ENCODE assay signal across 9 cellular contexts in the genomic region with DNA sequence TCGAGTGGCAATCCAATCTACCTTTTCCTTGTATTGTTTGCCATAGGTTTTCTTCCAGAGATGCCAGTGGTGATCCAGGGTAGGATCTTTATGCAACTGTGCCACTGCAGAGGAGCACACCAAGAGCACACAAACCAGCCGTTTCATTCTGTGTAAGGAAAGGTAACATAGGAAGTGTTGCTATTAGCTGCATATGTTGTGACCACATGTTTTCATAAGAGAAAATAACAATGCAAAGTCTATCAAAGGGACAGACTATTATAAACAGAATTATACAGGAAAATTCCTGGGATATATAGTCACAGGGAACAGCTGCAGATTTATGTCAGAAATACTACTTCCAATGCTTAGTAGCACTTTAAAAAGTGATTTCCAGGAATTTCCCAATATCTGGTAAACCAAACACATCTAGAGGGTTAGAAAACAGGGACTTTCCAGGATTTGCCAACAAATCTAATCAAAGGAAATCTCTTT. TPM values are rescaled to one million over a fixed set of nuclear protein-coding genes. Genes with fewer than 3 reads are reported as not detected.
DNase-seq lines count a peak whose midpoint lies in the region; ATAC-seq and TF ChIP-seq lines count a peak whose summit lies in the region.
"Had no signal": no experiment of that assay in that cellular context is flagged by ENCODE, and none has a peak within 500 bp of the region (broad histone marks: within the 10 kb centered on the region; RNA-seq: fewer than 3 reads in every experiment).

No MANE protein-coding gene starts in this region.

- H3K27me3 ChIP-seq in SK-N-SH (ENCODE audit: insufficient read depth): no peaks in the 10 kb centered on the region

- H3K4me3 Mint-ChIP-seq in stimulated activated effector memory CD8-positive, alpha-beta T cell treated with anti-CD3 and anti-CD28 coated beads, Interleukin-12 subunit alpha, Interleukin-12 subunit beta, amount 100 ng/mL, for 72 hours: peak overlapping the region; percentile 83

- H3K36me3 Mint-ChIP-seq in stimulated activated effector memory CD8-positive, alpha-beta T cell treated with anti-CD3 and anti-CD28 coated beads, Interleukin-12 subunit alpha, Interleukin-12 subunit beta, amount 100 ng/mL, for 72 hours: peaks cover 19% of the 10 kb centered on the region

- peak overlapping the region; percentile 56 to 91 for H3K27ac ChIP-seq in SK-N-SH (ENCODE audit: low read depth in 2 of 2, low read length in 1 of 2)
- H3K27ac ChIP-seq: C4-2B had no signal

- POLR2A ChIA-PET in SK-N-SH (lab: Yijun Ruan, JAX): no interaction called here

- H3K9me3 Mint-ChIP-seq in stimulated activated effector memory CD8-positive, alpha-beta T cell treated with anti-CD3 and anti-CD28 coated beads, Interleukin-12 subunit alpha, Interleukin-12 subunit beta, amount 100 ng/mL, for 72 hours: no peaks in the 10 kb centered on the region

- peaks cover 0 to 5% of the 10 kb centered on the region in 2 experiments; a peak in 2 of 4 replicates for H3K4me1 ChIP-seq in SK-N-SH (ENCODE audit: control insufficient read depth in 1 of 2, insufficient read depth in 2 of 2, low read depth in 1 of 2, low read length in 1 of 2)

- H3K27ac Mint-ChIP-seq in stimulated activated effector memory CD8-positive, alpha-beta T cell treated with anti-CD3 and anti-CD28 coated beads, Interleukin-12 subunit alpha, Interleukin-12 subunit beta, amount 100 ng/mL, for 72 hours: peak overlapping the region; percentile 95

- TF ChIP-seq EP300 in SK-N-SH (IDR thresholded peaks at IDR 0.05; ENCODE audit: borderline replicate concordance in 1 of 2, low read depth in 1 of 2, low read length in 1 of 2): no peak

- H3K9me2 ChIP-seq in SK-N-SH: no peaks in the 10 kb centered on the region

- peak overlapping the region; percentile 83; the same call in 1 of the 2 replicates for H2AFZ ChIP-seq in SK-N-SH (ENCODE audit: low read depth)

- no peaks in the 10 kb centered on the region for H4K20me1 ChIP-seq in SK-N-SH (ENCODE audit: insufficient read depth)

- no peaks in the 10 kb centered on the region for H3K79me2 ChIP-seq in SK-N-SH (ENCODE audit: insufficient read depth)

- H3K4me1 Mint-ChIP-seq in stimulated activated effector memory CD8-positive, alpha-beta T cell treated with anti-CD3 and anti-CD28 coated beads, Interleukin-12 subunit alpha, Interleukin-12 subunit beta, amount 100 ng/mL, for 72 hours: peaks cover 53% of the 10 kb centered on the region

- DNase-seq in DMS79 treated with DMSO at 0.1 percent for 48 hours (lab: John Stamatoyannopoulos, UW) (peak; percentile 6), DMS79 (lab: John Stamatoyannopoulos, UW) (no peak), SK-N-SH (no peak), fibroblast of the aortic adventitia (ENCODE audit: low read depth) (peak; percentile 96), HPDE6-E6E7 (ENCODE audit: extremely low spot score) (no peak), NCI-H2081 treated with DMSO at 0.1 percent for 48 hours (lab: John Stamatoyannopoulos, UW) (no peak)
- no peak for DNase-seq in stimulated activated effector memory CD8-positive, alpha-beta T cell treated with anti-CD3 and anti-CD28 coated beads, Interleukin-12 subunit alpha, Interleukin-12 subunit beta, amount 100 ng/mL, for 72 hours (ENCODE audit: low spot score in 2 of 2)
- no peak for DNase-seq in activated CD4-positive, alpha-beta T cell treated with anti-CD3 and anti-CD28 coated beads, Interleukin-2, amount 50 U/mL, for 1 hour

- H3K9ac ChIP-seq in SK-N-SH: no peak overlapping the region

- H3K4me2 ChIP-seq in SK-N-SH: peak overlapping the region; percentile 53

- H3K36me3 ChIP-seq in SK-N-SH (replicated peaks in 1 of 2; ENCODE audit: control insufficient read depth in 1 of 2, insufficient read depth in 2 of 2, low read length in 1 of 2): no peaks in the 10 kb centered on the region

- peak; percentile 61 for ATAC-seq in stimulated activated effector memory CD8-positive, alpha-beta T cell treated with anti-CD3 and anti-CD28 coated beads, Interleukin-12 subunit alpha, Interleukin-12 subunit beta, amount 100 ng/mL, for 72 hours

- peak overlapping the region in 1 of 2 experiments; percentile 10; a peak in 2 of 4 replicates for H3K4me3 ChIP-seq in SK-N-SH (ENCODE audit: low read depth in 2 of 2, low read length in 1 of 2)
- no peak overlapping the region for H3K4me3 ChIP-seq in fibroblast of the aortic adventitia (ENCODE audit: low read depth, low read length)

- CTCF ChIA-PET in SK-N-SH (lab: Yijun Ruan, JAX): interaction anchor here (0.9 kb wide), 1 partner anchor 11 kb away, joined by 5 read pairs; no protein-coding TSS in a partner anchor

- peaks cover 4% of the 10 kb centered on the region for H3F3A ChIP-seq in SK-N-SH (replicated peaks; ENCODE audit: insufficient read depth)

- TF ChIP-seq CTCF in SK-N-SH (IDR thresholded peaks at IDR 0.05) (no peak), fibroblast of the aortic adventitia (IDR thresholded peaks at IDR 0.05; ENCODE audit: insufficient read depth, low read length) (no peak)

- no peak for TF ChIP-seq RAD21 in SK-N-SH (IDR thresholded peaks at IDR 0.05; ENCODE audit: low read length)

- 26% methylated on average over 2 of the region's 2 CpGs for WGBS in SK-N-SH (ENCODE audit: low lambda C conversion rate)

- H3K9me3 ChIP-seq in SK-N-SH: no peaks in the 10 kb centered on the region

TF ChIP-seq in SK-N-SH, 30 proteins besides CTCF, POLR2A, EP300 and RAD21:
- TF ChIP-seq POLR2AphosphoS5 (IDR thresholded peaks at IDR 0.05; ENCODE audit: low read depth, low read length) (no peak), FOSL2 (IDR thresholded peaks at IDR 0.05; ENCODE audit: borderline replicate concordance, low read depth) (peak; percentile 3; the same call in 1 of the 2 replicates), TEAD4 (IDR thresholded peaks at IDR 0.05; ENCODE audit: borderline replicate concordance, insufficient read depth) (0 out of 2 replicates have a peak, but pooled peaks have one; percentile 3)

RNA-seq across cellular contexts. Expression of gene CTSS, which starts 0.9 kb away (rescaled TPM):
- 1.4 and 2.3 TPM in 2 replicates for polyA plus RNA-seq in SK-N-SH (2012; rRNA removed)
- 2.5 and 2.8 TPM in 2 replicates for polyA plus RNA-seq in SK-N-SH (2012; cell fraction: cytosol; rRNA removed)
- polyA plus RNA-seq in SK-N-SH (2012; cell fraction: nucleus; rRNA removed): 0.76 and 1.5 TPM in 2 replicates
- total RNA-seq in fibroblast of the aortic adventitia (ENCODE audit: low replicate concordance): 2.3 and 31.6 TPM in 2 replicates

RNA-seq across cellular contexts. Expression of gene CTSK, which starts 43.4 kb away (rescaled TPM):
- polyA plus RNA-seq in SK-N-SH (2012; rRNA removed): 6.3 and 7.9 TPM in 2 replicates
- polyA plus RNA-seq in SK-N-SH (2012; cell fraction: cytosol; rRNA removed): 2.5 and 3.1 TPM in 2 replicates
- polyA plus RNA-seq in SK-N-SH (2012; cell fraction: nucleus; rRNA removed): 41.3 and 46.2 TPM in 2 replicates
- total RNA-seq in fibroblast of the aortic adventitia (ENCODE audit: low replicate concordance): 547 and 1,513 TPM in 2 replicates

RNA-seq across cellular contexts. Expression of gene HORMAD1, which starts 44.0 kb away (rescaled TPM):
- polyA plus RNA-seq in SK-N-SH (2012; rRNA removed): not detected in 2 replicates
- polyA plus RNA-seq in SK-N-SH (2012; cell fraction: cytosol; rRNA removed): not detected in 2 replicates
- polyA plus RNA-seq in SK-N-SH (2012; cell fraction: nucleus; rRNA removed): 0.04 TPM in 1 of 2 replicates, not detected in the other
- total RNA-seq in fibroblast of the aortic adventitia (ENCODE audit: low replicate concordance): not detected in 2 replicates

Comparison
In these comparisons a context has a peak if more than half of its experiments do, and no peak if none do; other contexts are left out.
1. DNase-seq: peak in DMS79 treated with DMSO at 0.1 percent for 48 hours (single experiment) and fibroblast of the aortic adventitia (single experiment); none in DMS79 (single experiment), SK-N-SH (single experiment), stimulated activated effector memory CD8-positive, alpha-beta T cell treated with anti-CD3 and anti-CD28 coated beads, Interleukin-12 subunit alpha, Interleukin-12 subunit beta, amount 100 ng/mL, for 72 hours (0 of 2), HPDE6-E6E7 (single experiment), activated CD4-positive, alpha-beta T cell treated with anti-CD3 and anti-CD28 coated beads, Interleukin-2, amount 50 U/mL, for 1 hour (single experiment) and NCI-H2081 treated with DMSO at 0.1 percent for 48 hours (single experiment).